In genomic region chr4:163233321-163233720, GRCh38 we compare ENCODE assay signal across 32 cellular contexts.
"Had no signal": no experiment of that assay in that cellular context is flagged by ENCODE, and none has a peak within 500 bp of the region (broad histone marks: within the 10 kb centered on the region; RNA-seq: fewer than 3 reads in every experiment).

No MANE protein-coding gene starts in this region.

- H3K9me3 ChIP-seq: adrenal gland had no signal

- H3K36me3 ChIP-seq: adrenal gland, esophagus muscularis mucosa, gastroesophageal sphincter, heart right ventricle had no signal

- H3K27me3 Mint-ChIP-seq: activated CD4-positive, alpha-beta T cell treated with anti-CD3 and anti-CD28 coated beads for 36 hours; activated CD4-positive, alpha-beta T cell treated with anti-CD3 and anti-CD28 coated beads, Interleukin-2, amount 10 ng/mL, durations not matched to agents 24 days and 14 days; activated CD8-positive, alpha-beta memory T cell treated with anti-CD3 and anti-CD28 coated beads, Interleukin-2, amount 10 ng/mL, durations not matched to agents 7 days and 5 days; activated naive CD4-positive, alpha-beta T cell treated with anti-CD3 and anti-CD28 coated beads, Interleukin-2, amount 50 U/mL, for 24 hours; central memory CD8-positive, alpha-beta T cell; dendritic cell treated with granulocyte-macrophage colony-stimulating factor and Interleukin-4, amounts not matched to agents 40 ng/mL and 50 ng/mL, for 4 days; effector memory CD8-positive, alpha-beta T cell had no signal

- H3K36me3 Mint-ChIP-seq: activated CD4-positive, alpha-beta memory T cell treated with anti-CD3 and anti-CD28 coated beads for 36 hours; activated CD8-positive, alpha-beta memory T cell treated with anti-CD3 and anti-CD28 coated beads, Interleukin-2, amount 10 ng/mL, durations not matched to agents 7 days and 5 days; activated naive CD4-positive, alpha-beta T cell treated with anti-CD3 and anti-CD28 coated beads, Interleukin-2, amount 50 U/mL, for 24 hours; activated naive CD8-positive, alpha-beta T cell treated with anti-CD3 and anti-CD28 coated beads for 36 hours had no signal

- H3K27ac Mint-ChIP-seq: activated CD4-positive, alpha-beta memory T cell treated with anti-CD3 and anti-CD28 coated beads for 36 hours; activated CD4-positive, alpha-beta T cell treated with anti-CD3 and anti-CD28 coated beads for 36 hours; activated CD4-positive, alpha-beta T cell treated with anti-CD3 and anti-CD28 coated beads, Interleukin-2, amount 10 ng/mL, durations not matched to agents 24 days and 14 days; activated CD8-positive, alpha-beta memory T cell treated with anti-CD3 and anti-CD28 coated beads, Interleukin-2, amount 10 ng/mL, durations not matched to agents 7 days and 5 days; activated CD8-positive, alpha-beta T cell treated with anti-CD3 and anti-CD28 coated beads, Interleukin-2, amount 10 ng/mL, durations not matched to agents 7 days and 5 days; activated naive CD4-positive, alpha-beta T cell treated with anti-CD3 and anti-CD28 coated beads for 36 hours; activated naive CD4-positive, alpha-beta T cell treated with anti-CD3 and anti-CD28 coated beads, Interleukin-2, amount 50 U/mL, for 24 hours; activated naive CD8-positive, alpha-beta T cell treated with anti-CD3 and anti-CD28 coated beads for 36 hours; activated naive CD8-positive, alpha-beta T cell treated with anti-CD3 and anti-CD28 coated beads, Interleukin-2, amount 50 U/mL, for 24 hours; activated T-helper 1 cell treated with anti-CD3 and anti-CD28 coated beads, Interleukin-12 subunit alpha, Interleukin-12 subunit beta, Interleukin-2, Interleukin-4 antibody, amounts not matched to agents 30 ng/mL and 10 ng/mL and 1 ng/mL, durations not matched to agents 14 hours and 24 hours and 36 hours; activated T-helper 2 cell treated with anti-CD3 and anti-CD28 coated beads, Interferon-gamma antibody, Interleukin-2, Interleukin-4, amounts not matched to agents 10 μg/mL and 5 μg/mL and 100 μg/mL, durations not matched to agents 14 hours and 24 hours and 36 hours; dendritic cell treated with granulocyte-macrophage colony-stimulating factor and Interleukin-4, amounts not matched to agents 40 ng/mL and 50 ng/mL, for 4 days; effector memory CD8-positive, alpha-beta T cell had no signal

- H3K4me1 Mint-ChIP-seq: activated CD4-positive, alpha-beta T cell treated with anti-CD3 and anti-CD28 coated beads for 36 hours; activated CD4-positive, alpha-beta T cell treated with anti-CD3 and anti-CD28 coated beads, Interleukin-2, amount 10 ng/mL, durations not matched to agents 24 days and 14 days; activated CD8-positive, alpha-beta memory T cell treated with anti-CD3 and anti-CD28 coated beads, Interleukin-2, amount 10 ng/mL, durations not matched to agents 7 days and 5 days; activated naive CD4-positive, alpha-beta T cell treated with anti-CD3 and anti-CD28 coated beads, Interleukin-2, amount 50 U/mL, for 24 hours; activated naive CD8-positive, alpha-beta T cell treated with anti-CD3 and anti-CD28 coated beads for 36 hours; activated naive CD8-positive, alpha-beta T cell treated with anti-CD3 and anti-CD28 coated beads, Interleukin-2, amount 50 U/mL, for 24 hours; central memory CD8-positive, alpha-beta T cell had no signal

- H2AFZ ChIP-seq: hepatocyte had no signal

- DNase-seq: activated CD4-positive, alpha-beta memory T cell treated with anti-CD3 and anti-CD28 coated beads for 36 hours; activated CD4-positive, alpha-beta T cell treated with anti-CD3 and anti-CD28 coated beads for 36 hours; activated CD4-positive, alpha-beta T cell treated with anti-CD3 and anti-CD28 coated beads, Interleukin-2, amount 10 ng/mL, durations not matched to agents 24 days and 14 days; activated CD4-positive, CD25-positive, alpha-beta regulatory T cell; activated CD4-positive, CD25-positive, alpha-beta regulatory T cell treated with anti-CD3 and anti-CD28 coated beads, Interleukin-2, amount 50 U/mL, for 72 hours; activated CD8-positive, alpha-beta memory T cell treated with anti-CD3 and anti-CD28 coated beads, Interleukin-2, amount 10 ng/mL, durations not matched to agents 7 days and 5 days; activated CD8-positive, alpha-beta memory T cell treated with anti-CD3 and anti-CD28 coated beads, Interleukin-2, amount 50 U/mL, for 4 hours; activated CD8-positive, alpha-beta T cell treated with anti-CD3 and anti-CD28 coated beads, Interleukin-2, amount 10 ng/mL, durations not matched to agents 7 days and 5 days; activated effector memory CD4-positive, alpha-beta T cell treated with anti-CD3 and anti-CD28 coated beads, Interleukin-2, amount 50 U/mL, for 16 hours; activated naive CD4-positive, alpha-beta T cell treated with anti-CD3 and anti-CD28 coated beads for 36 hours; activated naive CD8-positive, alpha-beta T cell treated with anti-CD3 and anti-CD28 coated beads for 36 hours; activated naive CD8-positive, alpha-beta T cell treated with anti-CD3 and anti-CD28 coated beads, Interleukin-2, amount 50 U/mL, for 24 hours; activated T-cell treated with anti-CD3 and anti-CD28 coated beads, Interleukin-2, amount 50 U/mL, for 1 hour; activated T-cell treated with anti-CD3 and anti-CD28 coated beads, Interleukin-2, amount 50 U/mL, for 48 hours; adrenal gland; amygdala; aorta; body of pancreas; dorsolateral prefrontal cortex; effector memory CD8-positive, alpha-beta T cell; foreskin keratinocyte; heart right ventricle; T-helper 2 cell had no signal

- H3K79me2 ChIP-seq: hepatocyte had no signal

- ATAC-seq: activated CD4-positive, alpha-beta T cell treated with anti-CD3 and anti-CD28 coated beads for 36 hours; activated CD8-positive, alpha-beta memory T cell treated with anti-CD3 and anti-CD28 coated beads, Interleukin-2, amount 10 ng/mL, durations not matched to agents 7 days and 5 days; activated CD8-positive, alpha-beta T cell treated with anti-CD3 and anti-CD28 coated beads, Interleukin-2, amount 10 ng/mL, durations not matched to agents 7 days and 5 days; activated naive CD8-positive, alpha-beta T cell treated with anti-CD3 and anti-CD28 coated beads, Interleukin-2, amount 50 U/mL, for 24 hours; body of pancreas; effector memory CD8-positive, alpha-beta T cell; foreskin keratinocyte; gastroesophageal sphincter; heart right ventricle had no signal

- H3K4me3 ChIP-seq: adrenal gland, body of pancreas, coronary artery, dorsolateral prefrontal cortex, esophagus muscularis mucosa, gastroesophageal sphincter, heart right ventricle, hepatocyte had no signal

- H3K27ac ChIP-seq: adrenal gland, body of pancreas, coronary artery, dorsolateral prefrontal cortex, esophagus muscularis mucosa, foreskin keratinocyte, gastroesophageal sphincter, heart right ventricle, hepatocyte had no signal

- H3K4me2 ChIP-seq: hepatocyte had no signal

- H3K4me1 ChIP-seq: adrenal gland, body of pancreas, esophagus muscularis mucosa, foreskin keratinocyte, gastroesophageal sphincter, heart right ventricle had no signal

- H3K4me3 Mint-ChIP-seq: activated CD4-positive, alpha-beta memory T cell treated with anti-CD3 and anti-CD28 coated beads for 36 hours; activated CD4-positive, alpha-beta T cell treated with anti-CD3 and anti-CD28 coated beads for 36 hours; activated CD4-positive, alpha-beta T cell treated with anti-CD3 and anti-CD28 coated beads, Interleukin-2, amount 10 ng/mL, durations not matched to agents 24 days and 14 days; activated CD8-positive, alpha-beta memory T cell treated with anti-CD3 and anti-CD28 coated beads, Interleukin-2, amount 10 ng/mL, durations not matched to agents 7 days and 5 days; activated CD8-positive, alpha-beta T cell treated with anti-CD3 and anti-CD28 coated beads, Interleukin-2, amount 10 ng/mL, durations not matched to agents 7 days and 5 days; activated naive CD4-positive, alpha-beta T cell treated with anti-CD3 and anti-CD28 coated beads for 36 hours; activated naive CD4-positive, alpha-beta T cell treated with anti-CD3 and anti-CD28 coated beads, Interleukin-2, amount 50 U/mL, for 24 hours; activated naive CD8-positive, alpha-beta T cell treated with anti-CD3 and anti-CD28 coated beads for 36 hours; activated naive CD8-positive, alpha-beta T cell treated with anti-CD3 and anti-CD28 coated beads, Interleukin-2, amount 50 U/mL, for 24 hours; activated T-helper 1 cell treated with anti-CD3 and anti-CD28 coated beads, Interleukin-12 subunit alpha, Interleukin-12 subunit beta, Interleukin-2, Interleukin-4 antibody, amounts not matched to agents 30 ng/mL and 10 ng/mL and 1 ng/mL, durations not matched to agents 14 hours and 24 hours and 36 hours; central memory CD8-positive, alpha-beta T cell; dendritic cell treated with granulocyte-macrophage colony-stimulating factor and Interleukin-4, amounts not matched to agents 40 ng/mL and 50 ng/mL, for 4 days; effector memory CD8-positive, alpha-beta T cell had no signal

- H3K27me3 ChIP-seq: adrenal gland, body of pancreas, dorsolateral prefrontal cortex, esophagus muscularis mucosa, foreskin keratinocyte, gastroesophageal sphincter, heart right ventricle, hepatocyte had no signal
